ENCODE assay signal across 29 cellular contexts in the genomic region with DNA sequence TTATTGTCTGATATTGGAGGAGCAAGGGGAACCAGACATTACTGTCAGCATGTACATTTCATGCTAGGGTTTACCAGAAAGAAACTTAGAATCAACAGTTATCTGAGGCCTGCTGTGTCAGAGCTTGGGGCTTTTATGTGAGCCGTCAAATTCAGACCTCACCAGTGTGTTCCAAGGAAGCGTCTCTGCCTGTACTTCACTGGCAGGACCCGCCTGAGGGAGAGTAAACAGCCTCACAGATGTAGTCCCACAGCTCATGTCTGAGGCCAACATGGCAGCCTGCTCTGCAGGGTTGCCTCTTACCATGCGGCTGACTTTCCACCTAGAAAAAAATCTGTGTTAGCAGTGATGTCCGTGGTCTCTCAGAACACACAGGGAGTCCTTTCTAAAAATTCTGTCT.
"Had no signal": no experiment of that assay in that cellular context is flagged by ENCODE, and none has a peak within 500 bp of the region (broad histone marks: within the 10 kb centered on the region; RNA-seq: fewer than 3 reads in every experiment).

No MANE protein-coding gene starts in this region.

- H3K4me1 Mint-ChIP-seq: activated B cell treated with CpG ODN at 0.5 μM for 24 hours; activated T-helper 17 cell treated with anti-CD3 and anti-CD28 coated beads, Interleukin-2, amount 50 U/mL, for 72 hours; T-helper 17 cell had no signal

- ATAC-seq: activated CD4-positive, CD25-positive, alpha-beta regulatory T cell treated with anti-CD3 and anti-CD28 coated beads, Interleukin-2, amount 50 U/mL, for 24 hours; activated CD8-positive, alpha-beta T cell treated with anti-CD3 and anti-CD28 coated beads for 36 hours; activated T-cell treated with anti-CD3 and anti-CD28 coated beads, Interleukin-2, amount 50 U/mL, for 4 hours; activated T-helper 17 cell treated with anti-CD3 and anti-CD28 coated beads, Interleukin-2, amount 50 U/mL, for 72 hours; body of pancreas; gastroesophageal sphincter; T-helper 17 cell had no signal

- H3K27me3 Mint-ChIP-seq: activated B cell treated with CpG ODN at 0.5 μM for 24 hours; activated CD8-positive, alpha-beta T cell treated with anti-CD3 and anti-CD28 coated beads for 36 hours; activated naive CD8-positive, alpha-beta T cell; activated T-helper 17 cell treated with anti-CD3 and anti-CD28 coated beads, Interleukin-2, amount 50 U/mL, for 72 hours; T-helper 17 cell had no signal

- H3K9me3 Mint-ChIP-seq: activated T-cell treated with anti-CD3 and anti-CD28 coated beads, Interleukin-2, amount 50 U/mL, for 4 hours; activated T-helper 17 cell treated with anti-CD3 and anti-CD28 coated beads, Interleukin-2, amount 50 U/mL, for 72 hours; T-helper 2 cell treated with Interferon-gamma antibody and Interleukin-4, amounts not matched to agents 5 μg/mL and 100 μg/mL, for 36 hours had no signal

- H3K27ac Mint-ChIP-seq: activated B cell treated with CpG ODN at 0.5 μM for 24 hours; activated CD8-positive, alpha-beta T cell treated with anti-CD3 and anti-CD28 coated beads for 36 hours; activated naive CD8-positive, alpha-beta T cell; activated T-helper 17 cell treated with anti-CD3 and anti-CD28 coated beads, Interleukin-2, amount 50 U/mL, for 72 hours; T-helper 17 cell; T-helper 2 cell treated with Interferon-gamma antibody and Interleukin-4, amounts not matched to agents 5 μg/mL and 100 μg/mL, for 36 hours had no signal

- DNase-seq: activated B cell treated with CpG ODN at 0.5 μM for 24 hours; activated CD4-positive, alpha-beta T cell treated with anti-CD3 and anti-CD28 coated beads for 48 hours; activated CD4-positive, alpha-beta T cell treated with anti-CD3 and anti-CD28 coated beads, Interleukin-2, amount 50 U/mL, for 1 hour; activated CD4-positive, alpha-beta T cell treated with anti-CD3 and anti-CD28 coated beads, Interleukin-2, amount 50 U/mL, for 48 hours; activated CD8-positive, alpha-beta memory T cell treated with anti-CD3 and anti-CD28 coated beads for 24 hours; activated CD8-positive, alpha-beta T cell treated with anti-CD3 and anti-CD28 coated beads for 36 hours; activated effector memory CD4-positive, alpha-beta T cell treated with Interleukin-2 at 50 U/mL for 16 hours; activated gamma-delta T cell treated with Interleukin-2 at 50 U/mL for 16 hours; activated naive CD4-positive, alpha-beta T cell treated with anti-CD3 and anti-CD28 coated beads, Interleukin-2, amount 50 U/mL, for 16 hours; activated naive CD4-positive, alpha-beta T cell treated with Interleukin-2 at 50 U/mL for 16 hours; activated T-cell treated with anti-CD3 and anti-CD28 coated beads, Interleukin-2, amount 50 U/mL, for 4 hours; amniotic stem cell; anterior cingulate cortex; body of pancreas; caudate nucleus; cortex of kidney; dermis blood vessel endothelial cell; effector CD8-positive, alpha-beta T cell; esophagus squamous epithelium; foreskin melanocyte; T-helper 1 cell; T-helper 17 cell; T1000; WERI-Rb-1 had no signal

- H3K4me3 Mint-ChIP-seq: activated B cell treated with CpG ODN at 0.5 μM for 24 hours; activated CD8-positive, alpha-beta T cell treated with anti-CD3 and anti-CD28 coated beads for 36 hours; activated naive CD8-positive, alpha-beta T cell; activated T-cell treated with anti-CD3 and anti-CD28 coated beads, Interleukin-2, amount 50 U/mL, for 4 hours; activated T-helper 17 cell treated with anti-CD3 and anti-CD28 coated beads, Interleukin-2, amount 50 U/mL, for 72 hours; T-helper 17 cell; T-helper 2 cell treated with Interferon-gamma antibody and Interleukin-4, amounts not matched to agents 5 μg/mL and 100 μg/mL, for 36 hours had no signal
